In genomic region chr13:102686024-102686423, GRCh38 we compare ENCODE assay signal across 1 cellular context.
TF ChIP-seq lines count a peak whose summit lies in the region.

No MANE protein-coding gene starts in this region.

TF ChIP-seq in GM12878, 131 proteins besides CTCF, POLR2A, EP300 and RAD21:
- TF ChIP-seq STAT3 (IDR thresholded peaks at IDR 0.05; ENCODE audit: low read depth, low read length), result no peak
- no peak for TF ChIP-seq MTA2 (IDR thresholded peaks at IDR 0.05; ENCODE audit: low read depth)
- no peak for TF ChIP-seq KLF5 (IDR thresholded peaks at IDR 0.05; ENCODE audit: partially characterized antibody)
- no peak for TF ChIP-seq RAD51 (IDR thresholded peaks at IDR 0.05)
- 0 out of 2 replicates have a peak, but pooled peaks have one; percentile 34 for TF ChIP-seq TCF7 (IDR thresholded peaks at IDR 0.05; ENCODE audit: borderline replicate concordance)
- TF ChIP-seq LARP7 (IDR thresholded peaks at IDR 0.05), result no peak
- TF ChIP-seq CBX3 (IDR thresholded peaks at IDR 0.05; ENCODE audit: borderline replicate concordance, low read depth), result no peak
- no peak for TF ChIP-seq RELA (IDR thresholded peaks at IDR 0.05; ENCODE audit: borderline replicate concordance, partially characterized antibody)
- no peak for TF ChIP-seq IRF5 (IDR thresholded peaks at IDR 0.05; ENCODE audit: borderline replicate concordance)
